ENCODE assay signal across 26 cellular contexts in the genomic region with DNA sequence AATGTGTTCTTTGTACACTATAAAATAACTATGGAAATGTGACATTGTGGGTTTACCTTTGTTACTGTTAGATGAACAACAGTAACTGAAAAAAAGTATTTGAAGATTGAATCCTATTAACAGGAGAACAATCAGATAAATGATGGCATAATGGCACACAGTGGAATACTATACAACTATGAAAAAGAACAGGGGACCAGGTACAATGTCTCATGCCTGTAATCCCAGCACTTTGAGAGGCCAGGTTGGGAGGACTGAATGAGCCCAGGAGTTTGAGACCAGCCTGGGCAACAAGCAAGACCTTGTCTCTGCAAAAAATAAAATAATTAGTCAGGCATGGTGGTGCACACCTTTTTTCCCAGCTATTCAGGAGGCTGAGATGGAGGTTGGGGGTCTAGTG.
"Had no signal": no experiment of that assay in that cellular context is flagged by ENCODE, and none has a peak within 500 bp of the region (broad histone marks: within the 10 kb centered on the region; RNA-seq: fewer than 3 reads in every experiment).

No MANE protein-coding gene starts in this region.

- H3K4me1 ChIP-seq: stomach, suprapubic skin, testis, thyroid gland, tibial nerve, transverse colon, upper lobe of left lung, upper lobe of right lung, uterus had no signal

- H3K36me3 ChIP-seq: thoracic aorta, thyroid gland, transverse colon, uterus had no signal

- H3K4me3 ChIP-seq: stomach, suprapubic skin, testis, thoracic aorta, thyroid gland, tibial artery, tibial nerve, transverse colon, upper lobe of left lung, upper lobe of right lung, uterus had no signal

- H3K9me3 ChIP-seq: stomach, suprapubic skin, testis, thoracic aorta, thyroid gland, tibial artery, tibial nerve, transverse colon, upper lobe of left lung, upper lobe of right lung, uterus had no signal

- DNase-seq: stimulated activated CD4-positive, alpha-beta T cell treated with anti-CD3 and anti-CD28 coated beads, Interleukin-2, amount 100 ng/mL, for 48 hours; stimulated activated CD4-positive, alpha-beta T cell treated with anti-CD3 and anti-CD28 coated beads, Interleukin-4, amount 100 ng/mL, for 1 hour; stimulated activated CD4-positive, alpha-beta T cell treated with anti-CD3 and anti-CD28 coated beads, Interleukin-4, amount 100 ng/mL, for 24 hours; stimulated activated CD4-positive, alpha-beta T cell treated with anti-CD3 and anti-CD28 coated beads, Interleukin-4, amount 100 ng/mL, for 4 hours; stimulated activated CD8-positive, alpha-beta memory T cell treated with anti-CD3 and anti-CD28 coated beads, Interleukin-4, amount 100 ng/mL, for 48 hours; stimulated activated naive B cell treated with anti-CD40 and anti-IgM and Interleukin-4, amounts not matched to agents 10 μg/mL and 1 μg/mL and 100 μg/mL, for 72 hours; stimulated activated naive CD4-positive, alpha-beta T cell; stimulated activated naive CD4-positive, alpha-beta T cell treated with Interleukin-2 at 50 U/mL for 16 hours; stimulated activated naive CD8-positive, alpha-beta T cell treated with anti-CD3 and anti-CD28 coated beads, Interleukin-15, amount 100 ng/mL, for 72 hours; stimulated activated naive CD8-positive, alpha-beta T cell treated with anti-CD3 and anti-CD28 coated beads, Interleukin-15, Interleukin-2, amounts not matched to agents 100 U/mL and 50 U/mL, for 24 hours; stomach; substantia nigra; testis; thyroid gland; tibial artery; transverse colon; trophoblast cell; upper lobe of left lung; upper lobe of right lung; uterus had no signal

- ATAC-seq: stimulated activated effector memory CD8-positive, alpha-beta T cell treated with anti-CD3 and anti-CD28 coated beads, Interleukin-12 subunit alpha, Interleukin-12 subunit beta, amount 100 ng/mL, for 72 hours; stimulated activated memory B cell treated with anti-CD40 and anti-IgM and Interleukin-4, amounts not matched to agents 10 μg/mL and 1 μg/mL and 100 μg/mL, for 72 hours; stimulated activated naive B cell treated with anti-CD40 and anti-IgM and Interleukin-4, amounts not matched to agents 10 μg/mL and 1 μg/mL and 100 μg/mL, for 72 hours; stimulated activated naive CD8-positive, alpha-beta T cell treated with anti-CD3 and anti-CD28 coated beads, Interleukin-15, amount 100 ng/mL, for 72 hours; stimulated activated naive CD8-positive, alpha-beta T cell treated with anti-CD3 and anti-CD28 coated beads, Interleukin-15, Interleukin-2, amounts not matched to agents 100 U/mL and 50 U/mL, for 24 hours; upper lobe of right lung had no signal

- H3K27me3 ChIP-seq: stomach, suprapubic skin, testis, thyroid gland, tibial artery, tibial nerve, transverse colon, upper lobe of left lung, upper lobe of right lung, uterus had no signal

- FAIRE-seq: urothelium cell line had no signal

- H3K27ac ChIP-seq: stomach, suprapubic skin, testis, thoracic aorta, thyroid gland, tibial artery, tibial nerve, transverse colon, upper lobe of left lung, upper lobe of right lung, uterus had no signal
